Comparison of ENCODE assay signal across 8 cellular contexts in the genomic region with DNA sequence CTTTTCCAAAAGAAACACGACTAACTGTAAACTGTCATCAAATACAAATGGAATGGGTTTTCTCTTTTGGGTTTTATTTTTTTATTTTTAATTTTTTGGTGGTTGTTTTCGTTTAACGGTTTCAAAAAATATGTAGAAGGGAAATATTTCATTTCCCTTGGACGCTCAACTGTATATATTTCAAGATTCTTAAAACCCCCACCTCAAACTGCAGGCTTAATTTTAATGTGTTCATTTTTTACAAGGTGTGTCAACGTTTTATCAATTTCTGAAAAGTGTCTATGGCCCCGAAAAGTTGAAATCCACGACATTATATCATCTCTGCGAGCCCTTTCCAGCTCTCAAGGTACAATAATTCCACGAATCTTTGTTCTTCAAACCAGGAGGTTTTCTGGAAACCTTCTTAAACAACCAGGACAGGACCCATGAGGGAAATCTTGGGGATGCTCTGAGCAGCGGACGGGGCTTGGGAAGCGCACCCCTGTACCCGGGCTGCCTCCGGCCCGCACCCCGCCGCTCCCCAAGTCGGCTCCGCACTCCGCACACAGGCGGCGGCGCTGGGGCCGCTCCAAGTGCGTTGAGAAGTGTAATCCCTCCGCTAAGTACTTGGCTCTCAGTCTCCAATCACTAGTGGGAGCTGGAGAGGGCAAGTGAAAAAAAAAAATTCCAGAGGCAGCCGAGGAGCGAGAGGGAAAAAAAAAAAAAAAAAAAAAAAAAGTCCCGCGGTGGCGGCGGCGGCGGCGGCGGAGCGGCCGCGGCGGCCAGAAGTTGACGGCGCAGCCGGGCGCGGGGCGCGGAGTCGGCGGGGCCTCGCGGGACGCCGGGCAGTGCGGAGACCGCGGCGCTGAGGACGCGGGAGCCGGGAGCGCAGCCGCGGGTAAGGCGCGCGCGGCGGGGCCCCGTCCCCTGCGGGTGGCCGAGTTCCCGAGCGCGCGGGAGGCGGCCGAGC. TPM values are rescaled to one million over a fixed set of nuclear protein-coding genes. Genes with fewer than 3 reads are reported as not detected.
DNase-seq lines count a peak whose midpoint lies in the region; ATAC-seq and TF ChIP-seq lines count a peak whose summit lies in the region.

Gene BMPR1B, plus strand, starts transcription at position 764 of the 949 bp plus-strand sequence. CDS start 346,470 bp downstream, outside the sequence.

- peaks cover 7% of the 10 kb centered on the region for H3K27me3 ChIP-seq in CD4-positive, alpha-beta memory T cell (ENCODE audit: insufficient read depth, low read length)
- H3K27me3 ChIP-seq in right cardiac atrium (ENCODE audit: control insufficient read depth, insufficient read depth) (no peaks in the 10 kb centered on the region), psoas muscle (ENCODE audit: insufficient read depth in 3 of 3, low read length in 2 of 3) (peaks cover 0 to 21% (median 0%) of the 10 kb centered on the region in 3 donors)

- POLR2A ChIA-PET in CD4-positive, alpha-beta memory T cell (lab: Charles Lee; ENCODE audit: partially characterized antibody), result no interaction called here

- peaks cover 7 to 18% (median 8%) of the 10 kb centered on the region in 4 donors for H3K4me1 Mint-ChIP-seq in CD4-positive, alpha-beta memory T cell
- peaks cover 7% of the 10 kb centered on the region for H3K4me1 Mint-ChIP-seq in activated naive CD8-positive, alpha-beta T cell treated with anti-CD3 and anti-CD28 coated beads, Interleukin-2, amount 50 U/mL, for 24 hours

- H3K36me3 ChIP-seq in CD4-positive, alpha-beta memory T cell (ENCODE audit: insufficient read depth, low read length), result no peaks in the 10 kb centered on the region
- no peaks in the 10 kb centered on the region for H3K36me3 ChIP-seq in psoas muscle (ENCODE audit: insufficient read depth in 1 of 2, low read depth in 1 of 2)

- DNase-seq in CD4-positive, alpha-beta memory T cell, result no peak
- DNase-seq in HPDE6-E6E7 (ENCODE audit: extremely low spot score) (peak; percentile 26), right cardiac atrium (peak; percentile 15 to 70 (median 56)), psoas muscle (no peak), activated gamma-delta T cell treated with Interleukin-2 at 50 U/mL for 16 hours (no peak), epidermal melanocyte (ENCODE audit: insufficient read length, low spot score) (no peak), NCI-H2029 (lab: John Stamatoyannopoulos, UW) (no peak)
- peak; percentile 2 for DNase-seq in activated naive CD8-positive, alpha-beta T cell treated with anti-CD3 and anti-CD28 coated beads, Interleukin-2, amount 50 U/mL, for 24 hours

- no peak within 1 kb of the TSS for H3K27ac ChIP-seq in CD4-positive, alpha-beta memory T cell (ENCODE audit: low read depth, low read length)
- H3K27ac ChIP-seq in right cardiac atrium (ENCODE audit: low read length) (no peak within 1 kb of the TSS), psoas muscle (no peak within 1 kb of the TSS)

- peak; percentile 7 for TF ChIP-seq CTCF in psoas muscle (IDR thresholded peaks at IDR 0.05)

- CTCF ChIA-PET in CD4-positive, alpha-beta memory T cell (lab: Charles Lee; ENCODE audit: partially characterized antibody), result no interaction called here

- intact Hi-C loops in CD4-positive, alpha-beta memory T cell (cut with micrococcal nuclease), result no loop called here
- intact Hi-C loops in right cardiac atrium (cut with DNase I) (no loop called here), psoas muscle (cut with DNase I) (loop anchor here in 1 of 2 donors (10.0 kb wide), 1 partner anchor 347 kb away; no protein-coding TSS in a partner anchor)

- peak; percentile 35 for ATAC-seq in activated naive CD8-positive, alpha-beta T cell treated with anti-CD3 and anti-CD28 coated beads, Interleukin-2, amount 50 U/mL, for 24 hours
- ATAC-seq in right cardiac atrium (peak; percentile 65 to 67), psoas muscle (peak; percentile 24 to 64 (median 46))

- peaks cover 52 to 59% of the 10 kb centered on the region in 2 donors for H3K27me3 Mint-ChIP-seq in CD4-positive, alpha-beta memory T cell
- peaks cover 57% of the 10 kb centered on the region for H3K27me3 Mint-ChIP-seq in activated naive CD8-positive, alpha-beta T cell treated with anti-CD3 and anti-CD28 coated beads, Interleukin-2, amount 50 U/mL, for 24 hours

- H3K4me3 Mint-ChIP-seq in CD4-positive, alpha-beta memory T cell, result peak within 1 kb of the TSS; percentile 67 to 76 (median 73)
- H3K4me3 Mint-ChIP-seq in activated naive CD8-positive, alpha-beta T cell treated with anti-CD3 and anti-CD28 coated beads, Interleukin-2, amount 50 U/mL, for 24 hours, result peak within 1 kb of the TSS; percentile 60

- H3K9me3 Mint-ChIP-seq in CD4-positive, alpha-beta memory T cell, result peaks cover 0 to 2% (median 0%) of the 10 kb centered on the region in 8 donors
- no peaks in the 10 kb centered on the region for H3K9me3 Mint-ChIP-seq in activated naive CD8-positive, alpha-beta T cell treated with anti-CD3 and anti-CD28 coated beads, Interleukin-2, amount 50 U/mL, for 24 hours

- 4% methylated on average over 75 of the region's 77 CpGs for WGBS in right cardiac atrium
- WGBS in psoas muscle, 3 donors, result 5 to 6% (median 6%) methylated on average over 59 to 77 of the region's 77 CpGs

- no peak within 1 kb of the TSS for H3K4me3 ChIP-seq in CD4-positive, alpha-beta memory T cell (ENCODE audit: low read length in 2 of 2)
- H3K4me3 ChIP-seq in right cardiac atrium (ENCODE audit: low read length) (peak within 1 kb of the TSS; percentile 80), psoas muscle (peak within 1 kb of the TSS; percentile 75)

- no peaks in the 10 kb centered on the region for H3K4me1 ChIP-seq in CD4-positive, alpha-beta memory T cell (ENCODE audit: insufficient read depth, low read length)
- peaks cover 5% of the 10 kb centered on the region for H3K4me1 ChIP-seq in right cardiac atrium (ENCODE audit: control insufficient read depth, insufficient read depth, low read length)
- no peaks in the 10 kb centered on the region for H3K4me1 ChIP-seq in psoas muscle

- no peak within 1 kb of the TSS for H3K27ac Mint-ChIP-seq in CD4-positive, alpha-beta memory T cell
- no peak within 1 kb of the TSS for H3K27ac Mint-ChIP-seq in activated naive CD8-positive, alpha-beta T cell treated with anti-CD3 and anti-CD28 coated beads, Interleukin-2, amount 50 U/mL, for 24 hours

- no peaks in the 10 kb centered on the region for H3K9me3 ChIP-seq in CD4-positive, alpha-beta memory T cell (ENCODE audit: control insufficient read depth in 1 of 2, low read length in 2 of 2)
- H3K9me3 ChIP-seq in right cardiac atrium (ENCODE audit: control insufficient read depth, low read length) (no peaks in the 10 kb centered on the region), psoas muscle (no peaks in the 10 kb centered on the region)

- H3K36me3 Mint-ChIP-seq in CD4-positive, alpha-beta memory T cell, result no peaks in the 10 kb centered on the region
- no peaks in the 10 kb centered on the region for H3K36me3 Mint-ChIP-seq in activated naive CD8-positive, alpha-beta T cell treated with anti-CD3 and anti-CD28 coated beads, Interleukin-2, amount 50 U/mL, for 24 hours (ENCODE audit: low read depth)

RNA-seq across cellular contexts. Expression of gene BMPR1B, which starts in this region (rescaled TPM):
- total RNA-seq in CD4-positive, alpha-beta memory T cell, result under 1 TPM in 1 of 2 experiments, not detected in 1; 0.17 TPM
- polyA plus RNA-seq in CD4-positive, alpha-beta memory T cell, result not detected
- total RNA-seq in right cardiac atrium, result 1 to 10 TPM in 2 of 4 donors, under 1 TPM in 2; 0.63 to 1.5 (median 1.1) TPM
- 0.20 TPM for polyA plus RNA-seq in right cardiac atrium
- total RNA-seq in psoas muscle, result 10 to 100 TPM in 1 of 4 donors, 1 to 10 TPM in 3; 1.0 to 13.0 (median 8.1) TPM
- under 1 TPM; 0.26 to 0.77 (median 0.58) TPM for polyA plus RNA-seq in psoas muscle

Comparison
In these comparisons a context has a peak if more than half of its experiments do, and no peak if none do; other contexts are left out.
1. DNase-seq: peak in HPDE6-E6E7 (single experiment), activated naive CD8-positive, alpha-beta T cell treated with anti-CD3 and anti-CD28 coated beads, Interleukin-2, amount 50 U/mL, for 24 hours (single experiment) and right cardiac atrium (3 of 3); none in CD4-positive, alpha-beta memory T cell (0 of 5), psoas muscle (0 of 2), activated gamma-delta T cell treated with Interleukin-2 at 50 U/mL for 16 hours (single experiment), epidermal melanocyte (single experiment) and NCI-H2029 (single experiment).
2. H3K4me3 ChIP-seq: peak in right cardiac atrium (single experiment) and psoas muscle (single experiment); none in CD4-positive, alpha-beta memory T cell (0 of 2).
3. Peak in every context shown above with its lines, with median percentiles within 50 percentile points of each other: ATAC-seq.